ENCODE assay signal across 17 cellular contexts in genomic region chrY:18048149-18049040, GRCh38. TPM values are rescaled to one million over a fixed set of nuclear protein-coding genes. Genes with fewer than 3 reads are reported as not detected.
"Had no signal": no experiment of that assay in that cellular context is flagged by ENCODE, and none has a peak within 500 bp of the region (broad histone marks: within the 10 kb centered on the region; RNA-seq: fewer than 3 reads in every experiment).

No MANE protein-coding gene starts in this region.

RNA-seq across cellular contexts. Expression of gene CDY2A, which starts 22.8 kb away (rescaled TPM):
- total RNA-seq: activated CD4-positive, alpha-beta memory T cell treated with anti-CD3 and anti-CD28 coated beads, Interleukin-2, amount 10 ng/mL, durations not matched to agents 7 days and 5 days; activated CD4-positive, alpha-beta T cell treated with anti-CD3 and anti-CD28 coated beads for 36 hours; activated CD4-positive, alpha-beta T cell treated with anti-CD3 and anti-CD28 coated beads, Interleukin-2, amount 10 ng/mL, durations not matched to agents 7 days and 5 days; activated CD8-positive, alpha-beta memory T cell treated with anti-CD3 and anti-CD28 coated beads, Interleukin-2, amount 10 ng/mL, durations not matched to agents 7 days and 5 days; activated CD8-positive, alpha-beta T cell treated with anti-CD3 and anti-CD28 coated beads, Interleukin-2, amount 10 ng/mL, durations not matched to agents 7 days and 5 days; activated naive CD8-positive, alpha-beta T cell treated with anti-CD3 and anti-CD28 coated beads, Interleukin-2, amount 10 ng/mL, durations not matched to agents 7 days and 5 days; activated T-helper 2 cell treated with anti-CD3 and anti-CD28 coated beads, Interferon-gamma antibody, Interleukin-2, Interleukin-4, amounts not matched to agents 10 μg/mL and 5 μg/mL and 100 μg/mL, durations not matched to agents 14 hours and 24 hours and 36 hours; ascending aorta; breast epithelium; cardiac septum; cerebellum; T-cell; T-helper 1 cell treated with Interleukin-12 subunit alpha and Interleukin-12 subunit beta and Interleukin-4 antibody, amounts not matched to agents 30 ng/mL and 1 ng/mL, for 36 hours; T-helper 17 cell; T-helper 2 cell treated with Interferon-gamma antibody and Interleukin-4, amounts not matched to agents 100 ng/mL and 5 ng/mL, for 36 hours; WTC11 had no signal
- polyA plus RNA-seq: adipose tissue had no signal
